ENCODE assay signal across 1 cellular context in genomic region chr1:89938171-89939055, GRCh38.
A peak's percentile ranks its signal among the peaks of the same experiment; 100 is the strongest.
TF ChIP-seq lines count a peak whose summit lies in the region.

No MANE protein-coding gene starts in this region.

TF ChIP-seq in HepG2, 621 proteins besides CTCF, POLR2A, EP300 and RAD21 (continued from another document and continues in another):
- peak; percentile 41; the same call in 1 of the 2 replicates for TF ChIP-seq ZGPAT (CRISPR knock-in tag; IDR thresholded peaks at IDR 0.05)
- TF ChIP-seq ZSCAN5A (CRISPR knock-in tag; IDR thresholded peaks at IDR 0.05; ENCODE audit: borderline replicate concordance) = no peak
- no peak for TF ChIP-seq MLLT10 (CRISPR knock-in tag; IDR thresholded peaks at IDR 0.05)
- no peak for TF ChIP-seq REXO4 (CRISPR knock-in tag; IDR thresholded peaks at IDR 0.05; ENCODE audit: borderline replicate concordance)
- no peak for TF ChIP-seq SETDB1 (CRISPR knock-in tag; IDR thresholded peaks at IDR 0.05; ENCODE audit: borderline replicate concordance)
- no peak for TF ChIP-seq CSRNP2 (CRISPR knock-in tag; conservative IDR thresholded peaks at IDR 0.05; ENCODE audit: low read depth)
- TF ChIP-seq MLXIP (CRISPR knock-in tag; IDR thresholded peaks at IDR 0.05; ENCODE audit: borderline replicate concordance) = no peak
- 0 out of 2 replicates have a peak, but pooled peaks have one; percentile 33 for TF ChIP-seq THRA (CRISPR knock-in tag; IDR thresholded peaks at IDR 0.05; ENCODE audit: borderline replicate concordance)
- no peak for TF ChIP-seq ZBTB14 (CRISPR knock-in tag; IDR thresholded peaks at IDR 0.05)
- TF ChIP-seq HES4 (CRISPR knock-in tag; IDR thresholded peaks at IDR 0.05; ENCODE audit: borderline replicate concordance) = no peak
- TF ChIP-seq SALL2 (CRISPR knock-in tag; IDR thresholded peaks at IDR 0.05) = no peak
- no peak for TF ChIP-seq ZNF549 (CRISPR knock-in tag; IDR thresholded peaks at IDR 0.05)
- TF ChIP-seq AHDC1 (CRISPR knock-in tag; IDR thresholded peaks at IDR 0.05; ENCODE audit: borderline replicate concordance) = peak; percentile 53; the same call in 1 of the 2 replicates
- 0 out of 2 replicates have a peak, but pooled peaks have one; percentile 17 for TF ChIP-seq GATAD1 (CRISPR knock-in tag; IDR thresholded peaks at IDR 0.05)
- TF ChIP-seq ZNF574 (CRISPR knock-in tag; IDR thresholded peaks at IDR 0.05) = no peak
- TF ChIP-seq ZNF280B (CRISPR knock-in tag; IDR thresholded peaks at IDR 0.05; ENCODE audit: borderline replicate concordance) = no peak
- TF ChIP-seq ZNF605 (CRISPR knock-in tag; IDR thresholded peaks at IDR 0.05) = no peak
- TF ChIP-seq ZNF572 (CRISPR knock-in tag; IDR thresholded peaks at IDR 0.05) = no peak
- no peak for TF ChIP-seq HIC2 (CRISPR knock-in tag; IDR thresholded peaks at IDR 0.05; ENCODE audit: low read depth)
- TF ChIP-seq ZNF597 (CRISPR knock-in tag; IDR thresholded peaks at IDR 0.05) = no peak
- no peak for TF ChIP-seq USF2 (IDR thresholded peaks at IDR 0.05; ENCODE audit: low read depth, low read length)
- TF ChIP-seq USF2 (CRISPR knock-in tag; IDR thresholded peaks at IDR 0.05; ENCODE audit: borderline replicate concordance) = no peak
